Comparison of ENCODE assay signal across 8 cellular contexts in the genomic region with DNA sequence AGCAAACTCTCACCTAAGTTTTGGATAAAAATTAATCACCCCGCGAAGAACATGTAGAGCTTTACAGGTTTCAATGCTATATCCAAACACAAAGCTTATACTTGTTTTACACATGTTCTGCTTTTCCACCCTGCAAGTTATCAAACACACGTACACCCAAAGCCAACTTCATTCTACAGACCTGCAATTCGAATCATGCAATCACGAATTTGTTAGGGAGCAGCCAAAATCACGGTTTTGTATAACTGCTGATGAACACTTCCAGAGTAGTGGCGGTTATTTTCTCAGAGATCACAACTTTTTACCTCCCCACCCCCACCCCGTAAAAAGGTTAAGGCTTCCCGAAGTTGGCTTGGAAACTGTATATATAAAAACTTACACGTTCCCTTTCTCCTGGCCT. TPM values are rescaled to one million over a fixed set of nuclear protein-coding genes. Genes with fewer than 3 reads are reported as not detected.
A peak's percentile ranks its signal among the peaks of the same experiment; 100 is the strongest.
DNase-seq lines count a peak whose midpoint lies in the region; ATAC-seq and TF ChIP-seq lines count a peak whose summit lies in the region.

No MANE protein-coding gene starts in this region.

- no peaks in the 10 kb centered on the region for H3K27me3 Mint-ChIP-seq in activated B cell treated with CpG ODN at 0.5 μM for 24 hours
- H3K27me3 Mint-ChIP-seq in stimulated activated naive B cell treated with anti-CD40 and anti-IgM and Interleukin-4, amounts not matched to agents 10 μg/mL and 1 μg/mL and 100 μg/mL, for 72 hours: no peaks in the 10 kb centered on the region

- peaks cover 15% of the 10 kb centered on the region for H3K4me1 ChIP-seq in iPS-15b (ENCODE audit: control insufficient read depth, insufficient read depth, low read length)

- intact Hi-C loops in activated B cell treated with CpG ODN at 0.5 μM for 24 hours (cut with micrococcal nuclease): no loop called here

- no peaks in the 10 kb centered on the region for H3K9me3 ChIP-seq in iPS-15b (ENCODE audit: control insufficient read depth, insufficient read depth, low read length)

- H3K4me3 ChIP-seq in iPS-15b (ENCODE audit: low read depth, low read length): peak overlapping the region; percentile 98

- no peak for ATAC-seq in activated B cell treated with CpG ODN at 0.5 μM for 24 hours (ENCODE audit: low read depth)
- no peak for ATAC-seq in stimulated activated naive B cell treated with anti-CD40 and anti-IgM and Interleukin-4, amounts not matched to agents 10 μg/mL and 1 μg/mL and 100 μg/mL, for 72 hours (replicated peaks)
- ATAC-seq in HG03432 (IDR thresholded peaks at IDR 0.05; ENCODE audit: unreplicated experiment): no peak

- H3K4me1 Mint-ChIP-seq in activated B cell treated with CpG ODN at 0.5 μM for 24 hours: peaks cover 41% of the 10 kb centered on the region
- peaks cover 23 to 41% of the 10 kb centered on the region in 2 donors for H3K4me1 Mint-ChIP-seq in stimulated activated naive B cell treated with anti-CD40 and anti-IgM and Interleukin-4, amounts not matched to agents 10 μg/mL and 1 μg/mL and 100 μg/mL, for 72 hours

- H3K27me3 ChIP-seq in iPS-15b (ENCODE audit: control insufficient read depth, insufficient read depth, low read length): no peaks in the 10 kb centered on the region

- H3K4me3 Mint-ChIP-seq in activated B cell treated with CpG ODN at 0.5 μM for 24 hours: peak overlapping the region; percentile 90
- H3K4me3 Mint-ChIP-seq in stimulated activated naive B cell treated with anti-CD40 and anti-IgM and Interleukin-4, amounts not matched to agents 10 μg/mL and 1 μg/mL and 100 μg/mL, for 72 hours: peak overlapping the region; percentile 71 to 88

- peak overlapping the region; percentile 97 for H3K9ac ChIP-seq in iPS-15b (ENCODE audit: low read depth, low read length)

- peaks cover 51% of the 10 kb centered on the region for H3K36me3 Mint-ChIP-seq in activated B cell treated with CpG ODN at 0.5 μM for 24 hours (ENCODE audit: low read depth)
- H3K36me3 Mint-ChIP-seq in stimulated activated naive B cell treated with anti-CD40 and anti-IgM and Interleukin-4, amounts not matched to agents 10 μg/mL and 1 μg/mL and 100 μg/mL, for 72 hours: peaks cover 23 to 26% of the 10 kb centered on the region in 2 donors

- POLR2A ChIA-PET in activated B cell treated with CpG ODN at 0.5 μM for 24 hours (lab: Charles Lee): interaction anchor here (0.6 to 3.9 kb wide), 4 partner anchors 34 to 164 kb away, joined by 3 to 84 read pairs (median 20); a partner anchor contains a TSS

- peak; percentile 26 for DNase-seq in NOMO-1 treated with DMSO at 0.1 percent for 48 hours (lab: John Stamatoyannopoulos, UW; ENCODE audit: unreplicated experiment)
- DNase-seq in NOMO-1 treated with dmso at 0.1 percent for 144 hours (lab: John Stamatoyannopoulos, UW; ENCODE audit: unreplicated experiment): no peak
- no peak for DNase-seq in activated B cell treated with CpG ODN at 0.5 μM for 24 hours
- DNase-seq in stimulated activated naive B cell treated with anti-CD40 and anti-IgM and Interleukin-4, amounts not matched to agents 10 μg/mL and 1 μg/mL and 100 μg/mL, for 72 hours: no peak
- DNase-seq in stimulated activated CD4-positive, alpha-beta T cell treated with anti-CD3 and anti-CD28 coated beads, Interleukin-4, amount 100 ng/mL, for 4 hours: no peak
- DNase-seq in foreskin melanocyte: no peak

- peaks cover 13% of the 10 kb centered on the region for H3K36me3 ChIP-seq in iPS-15b (ENCODE audit: control insufficient read depth, insufficient read depth, low read length)

- no peak for TF ChIP-seq CTCF in activated B cell treated with CpG ODN at 0.5 μM for 24 hours (IDR thresholded peaks at IDR 0.05)

- H3K27ac Mint-ChIP-seq in activated B cell treated with CpG ODN at 0.5 μM for 24 hours: peak overlapping the region; percentile 90
- H3K27ac Mint-ChIP-seq in stimulated activated naive B cell treated with anti-CD40 and anti-IgM and Interleukin-4, amounts not matched to agents 10 μg/mL and 1 μg/mL and 100 μg/mL, for 72 hours: peak overlapping the region; percentile 5

- H3K9me3 Mint-ChIP-seq in activated B cell treated with CpG ODN at 0.5 μM for 24 hours: no peaks in the 10 kb centered on the region
- H3K9me3 Mint-ChIP-seq in stimulated activated naive B cell treated with anti-CD40 and anti-IgM and Interleukin-4, amounts not matched to agents 10 μg/mL and 1 μg/mL and 100 μg/mL, for 72 hours: no peaks in the 10 kb centered on the region

- CTCF ChIA-PET in activated B cell treated with CpG ODN at 0.5 μM for 24 hours (lab: Charles Lee): no interaction called here

RNA-seq across cellular contexts. Expression of a gene that starts 1.4 kb away (rescaled TPM):
- 344 and 443 TPM in 2 replicates for total RNA-seq in activated B cell treated with CpG ODN at 0.5 μM for 24 hours

RNA-seq across cellular contexts. Expression of a gene that starts 34.1 kb away (rescaled TPM):
- 36.9 and 40.3 TPM in 2 replicates for total RNA-seq in activated B cell treated with CpG ODN at 0.5 μM for 24 hours
